8 cellular contexts compared by ENCODE assay signal in the genomic region with DNA sequence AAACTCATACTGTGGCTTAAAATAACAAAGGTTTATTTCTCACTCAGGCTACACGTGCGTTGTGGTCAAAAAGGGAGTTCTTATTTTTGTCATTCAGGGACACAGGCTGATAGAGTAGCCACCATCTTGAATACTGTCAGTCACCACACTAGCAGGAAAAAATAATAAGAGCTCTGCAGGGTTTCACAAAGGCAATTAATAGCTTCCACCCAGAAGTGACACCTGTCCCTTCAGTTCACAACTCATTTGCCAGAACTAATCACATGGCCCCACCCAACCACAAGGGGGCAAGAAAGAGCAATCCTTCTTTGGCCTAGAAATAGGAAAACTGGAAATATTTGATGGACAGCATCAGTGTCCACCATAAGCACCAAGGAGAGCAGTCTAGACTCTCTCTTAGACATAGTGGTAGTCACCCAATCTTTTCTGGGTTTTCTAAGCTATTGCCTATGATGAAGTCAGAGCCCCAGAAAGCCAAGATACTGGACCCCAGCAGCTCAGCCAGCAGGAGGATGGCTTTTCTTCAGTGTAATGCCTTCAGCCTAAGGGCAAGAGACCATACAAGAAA. TPM values are rescaled to one million over a fixed set of nuclear protein-coding genes. Genes with fewer than 3 reads are reported as not detected.
A peak's percentile ranks its signal among the peaks of the same experiment; 100 is the strongest.
DNase-seq lines count a peak whose midpoint lies in the region; ATAC-seq and TF ChIP-seq lines count a peak whose summit lies in the region.

No MANE protein-coding gene starts in this region.

- H3K27ac ChIP-seq in right atrium auricular region (no peak overlapping the region), tibial nerve (no peak overlapping the region)

- no peaks in the 10 kb centered on the region for H3K9me3 Mint-ChIP-seq in activated CD4-positive, alpha-beta T cell treated with anti-CD3 and anti-CD28 coated beads, Interleukin-2, amount 10 ng/mL, durations not matched to agents 24 days and 14 days

- peaks cover 9% of the 10 kb centered on the region for H3K4me1 Mint-ChIP-seq in activated CD4-positive, alpha-beta T cell treated with anti-CD3 and anti-CD28 coated beads, Interleukin-2, amount 10 ng/mL, durations not matched to agents 24 days and 14 days

- intact Hi-C loops in activated CD4-positive, alpha-beta T cell treated with anti-CD3 and anti-CD28 coated beads, Interleukin-2, amount 10 ng/mL, durations not matched to agents 24 days and 14 days (cut with micrococcal nuclease): loop anchor here (5.0 to 10.0 kb wide), 2 partner anchors 190 to 297 kb away; a partner anchor contains a TSS

- H3K36me3 Mint-ChIP-seq in activated CD4-positive, alpha-beta T cell treated with anti-CD3 and anti-CD28 coated beads, Interleukin-2, amount 10 ng/mL, durations not matched to agents 24 days and 14 days (ENCODE audit: low read depth): peaks cover 2% of the 10 kb centered on the region

- H3K9me3 ChIP-seq in right atrium auricular region (no peaks in the 10 kb centered on the region), tibial nerve (no peaks in the 10 kb centered on the region)

- TF ChIP-seq CTCF in GM12865 (IDR thresholded peaks at IDR 0.05; ENCODE audit: insufficient read depth, low read depth, low read length, missing control alignments) (peak; percentile 9), right atrium auricular region (IDR thresholded peaks at IDR 0.05) (peak; percentile 59 to 72), tibial nerve (IDR thresholded peaks at IDR 0.05) (peak; percentile 40 to 64 (median 49))

- TF ChIP-seq POLR2A in tibial nerve (IDR thresholded peaks at IDR 0.05): no peak

- no peak for TF ChIP-seq EP300 in tibial nerve (IDR thresholded peaks at IDR 0.05)

- H3K27ac Mint-ChIP-seq in activated CD4-positive, alpha-beta T cell treated with anti-CD3 and anti-CD28 coated beads, Interleukin-2, amount 10 ng/mL, durations not matched to agents 24 days and 14 days: no peak overlapping the region

- H3K27me3 ChIP-seq in right atrium auricular region (peaks cover 8 to 25% of the 10 kb centered on the region in 2 donors), tibial nerve (peaks cover 9 to 95% of the 10 kb centered on the region in 2 donors)

- H3K4me3 ChIP-seq in GM12865 (ENCODE audit: low read depth, low read length) (no peak overlapping the region), right atrium auricular region (no peak overlapping the region), tibial nerve (no peak overlapping the region)

- H3K4me1 ChIP-seq in right atrium auricular region (peaks cover 0 to 28% of the 10 kb centered on the region in 2 donors), tibial nerve (peaks cover 0 to 24% (median 22%) of the 10 kb centered on the region in 4 donors)

- peaks cover 64% of the 10 kb centered on the region for H3K27me3 Mint-ChIP-seq in activated CD4-positive, alpha-beta T cell treated with anti-CD3 and anti-CD28 coated beads, Interleukin-2, amount 10 ng/mL, durations not matched to agents 24 days and 14 days

- no peaks in the 10 kb centered on the region for H3K36me3 ChIP-seq in right atrium auricular region
- no peaks in the 10 kb centered on the region for H3K36me3 ChIP-seq in tibial nerve

- no peak overlapping the region for H3K4me3 Mint-ChIP-seq in activated CD4-positive, alpha-beta T cell treated with anti-CD3 and anti-CD28 coated beads, Interleukin-2, amount 10 ng/mL, durations not matched to agents 24 days and 14 days

- ATAC-seq in HG03378 (IDR thresholded peaks at IDR 0.05; ENCODE audit: unreplicated experiment): no peak
- no peak for ATAC-seq in GM21390 (IDR thresholded peaks at IDR 0.05; ENCODE audit: unreplicated experiment)

- 88 to 91% methylated on average over 2 of the region's 2 CpGs for WGBS in tibial nerve, 2 donors

- peak; percentile 42 to 56 for DNase-seq in AML-193 (lab: John Stamatoyannopoulos, UW)
- DNase-seq in GM12865 (ENCODE audit: low read depth): peak; percentile 63
- DNase-seq in NCI-H2227 treated with DMSO at 0.1 percent for 48 hours (lab: John Stamatoyannopoulos, UW): peak; percentile 57
- peak; percentile 84 for DNase-seq in activated CD4-positive, alpha-beta T cell treated with anti-CD3 and anti-CD28 coated beads, Interleukin-2, amount 10 ng/mL, durations not matched to agents 24 days and 14 days
- no peak for DNase-seq in right atrium auricular region (ENCODE audit: low spot score)
- DNase-seq in tibial nerve (ENCODE audit: low spot score in 2 of 2): peak in 1 of 2 donors; percentile 57

RNA-seq across cellular contexts. Expression of a gene that starts 8.2 kb away (rescaled TPM):
- not detected in 2 replicates for total RNA-seq in activated CD4-positive, alpha-beta T cell treated with anti-CD3 and anti-CD28 coated beads, Interleukin-2, amount 10 ng/mL, durations not matched to agents 24 days and 14 days
- total RNA-seq in right atrium auricular region (1 to 10 TPM; 1.2 to 1.8 TPM), tibial nerve (10 to 100 TPM in 2 of 4 donors, 1 to 10 TPM in 2; 1.8 to 20.3 (median 10.6) TPM)

RNA-seq across cellular contexts. Expression of a gene that starts 14.5 kb away (rescaled TPM):
- total RNA-seq in activated CD4-positive, alpha-beta T cell treated with anti-CD3 and anti-CD28 coated beads, Interleukin-2, amount 10 ng/mL, durations not matched to agents 24 days and 14 days: not detected in 2 replicates
- total RNA-seq in right atrium auricular region (not detected), tibial nerve (not detected)

RNA-seq across cellular contexts. Expression of a gene that starts 26.1 kb away (rescaled TPM):
- total RNA-seq in activated CD4-positive, alpha-beta T cell treated with anti-CD3 and anti-CD28 coated beads, Interleukin-2, amount 10 ng/mL, durations not matched to agents 24 days and 14 days: 99.0 and 99.2 TPM in 2 replicates
- 10 to 100 TPM; 12.7 to 14.3 TPM for total RNA-seq in right atrium auricular region
- 10 to 100 TPM; 22.2 to 44.4 (median 29.6) TPM for total RNA-seq in tibial nerve

RNA-seq across cellular contexts. Expression of a gene that starts 35.8 kb away (rescaled TPM):
- 84.1 and 90.2 TPM in 2 replicates for total RNA-seq in activated CD4-positive, alpha-beta T cell treated with anti-CD3 and anti-CD28 coated beads, Interleukin-2, amount 10 ng/mL, durations not matched to agents 24 days and 14 days
- 10 to 100 TPM; 85.3 to 96.3 TPM for total RNA-seq in right atrium auricular region
- total RNA-seq in tibial nerve: 100 to 1,000 TPM in 1 of 4 donors, 10 to 100 TPM in 3; 53.1 to 105 (median 82.7) TPM

RNA-seq across cellular contexts. Expression of a gene that starts 47.9 kb away (rescaled TPM):
- 4.6 and 5.4 TPM in 2 replicates for total RNA-seq in activated CD4-positive, alpha-beta T cell treated with anti-CD3 and anti-CD28 coated beads, Interleukin-2, amount 10 ng/mL, durations not matched to agents 24 days and 14 days
- not detected for total RNA-seq in right atrium auricular region
- not detected for total RNA-seq in tibial nerve

Comparison
In these comparisons a context has a peak if more than half of its experiments do, and no peak if none do; other contexts are left out.
1. CTCF ChIP-seq: peak in every context shown above with its lines; median percentile 66 in right atrium auricular region; 49 in tibial nerve; 9 in GM12865.